ENCODE assay signal across 13 cellular contexts in genomic region chr2:230234845-230235244, GRCh38. TPM values are rescaled to one million over a fixed set of nuclear protein-coding genes. Genes with fewer than 3 reads are reported as not detected.
DNase-seq lines count a peak whose midpoint lies in the region; ATAC-seq, FAIRE-seq and TF ChIP-seq lines count a peak whose summit lies in the region.
"Had no signal": no experiment of that assay in that cellular context is flagged by ENCODE, and none has a peak within 500 bp of the region (broad histone marks: within the 10 kb centered on the region; RNA-seq: fewer than 3 reads in every experiment).

No MANE protein-coding gene starts in this region.

- H3K9me3 ChIP-seq in T-helper 17 cell (ENCODE audit: control insufficient read depth, low read length, poor library complexity, severe bottlenecking), result no peaks in the 10 kb centered on the region
- peaks cover 10% of the 10 kb centered on the region; the same call in 1 of the 2 replicates for H3K9me3 ChIP-seq in HepG2 (ENCODE audit: low read length)
- no peaks in the 10 kb centered on the region for H3K9me3 ChIP-seq in prostate gland
- H3K9me3 ChIP-seq: testis had no signal

- H3K27ac Mint-ChIP-seq in T-helper 17 cell, result peak overlapping the region; percentile 84
- peak overlapping the region; percentile 91 for H3K27ac Mint-ChIP-seq in stimulated activated naive B cell treated with anti-CD40 and anti-IgM and Interleukin-4, amounts not matched to agents 10 μg/mL and 1 μg/mL and 100 μg/mL, for 72 hours

- peaks cover 16% of the 10 kb centered on the region for H3K9me3 Mint-ChIP-seq in activated T-cell treated with anti-CD3 and anti-CD28 coated beads, Interleukin-2, amount 50 U/mL, for 4 hours
- peaks cover 3 to 5% of the 10 kb centered on the region in 2 donors for H3K9me3 Mint-ChIP-seq in stimulated activated naive B cell treated with anti-CD40 and anti-IgM and Interleukin-4, amounts not matched to agents 10 μg/mL and 1 μg/mL and 100 μg/mL, for 72 hours

- H3K4me1 ChIP-seq in HepG2 (ENCODE audit: insufficient read depth, low read length), result no peaks in the 10 kb centered on the region
- H3K4me1 ChIP-seq in prostate gland (replicated peaks), result no peaks in the 10 kb centered on the region
- H3K4me1 ChIP-seq: testis had no signal

- H3K4me3 Mint-ChIP-seq in activated T-cell treated with anti-CD3 and anti-CD28 coated beads, Interleukin-2, amount 50 U/mL, for 4 hours, result peak overlapping the region; percentile 9
- no peak overlapping the region for H3K4me3 Mint-ChIP-seq in T-helper 17 cell
- peak overlapping the region; percentile 74 to 79 for H3K4me3 Mint-ChIP-seq in stimulated activated naive B cell treated with anti-CD40 and anti-IgM and Interleukin-4, amounts not matched to agents 10 μg/mL and 1 μg/mL and 100 μg/mL, for 72 hours

- ATAC-seq in activated T-cell treated with anti-CD3 and anti-CD28 coated beads, Interleukin-2, amount 50 U/mL, for 4 hours, result peak; percentile 74 to 91
- ATAC-seq in HG02588 (IDR thresholded peaks at IDR 0.05; ENCODE audit: unreplicated experiment), result peak; percentile 63
- ATAC-seq in T-helper 17 cell, result no peak
- ATAC-seq in stimulated activated naive B cell treated with anti-CD40 and anti-IgM and Interleukin-4, amounts not matched to agents 10 μg/mL and 1 μg/mL and 100 μg/mL, for 72 hours (replicated peaks), result peak; percentile 90 to 92
- no peak for ATAC-seq in HepG2
- ATAC-seq: left lung had no signal

- TF ChIP-seq POLR2A in HepG2 (IDR thresholded peaks at IDR 0.05; ENCODE audit: insufficient read depth in 1 of 2, low read depth in 2 of 2, low read length in 2 of 2), result no peak
- no peak for TF ChIP-seq POLR2A in prostate gland (IDR thresholded peaks at IDR 0.05)

- no peak for TF ChIP-seq RAD21 in HepG2 (CRISPR knock-in tag; IDR thresholded peaks at IDR 0.05)

- DNase-seq in activated T-cell treated with anti-CD3 and anti-CD28 coated beads, Interleukin-2, amount 50 U/mL, for 4 hours, result no peak
- DNase-seq in activated T-cell treated with anti-CD3 and anti-CD28 coated beads for 4 hours (no peak), T-helper 17 cell (no peak), HepG2 (ENCODE audit: low spot score) (no peak), prostate gland (ENCODE audit: low spot score) (no peak), inferior parietal cortex (ENCODE audit: extremely low spot score) (no peak)
- DNase-seq in stimulated activated naive B cell treated with anti-CD40 and anti-IgM and Interleukin-4, amounts not matched to agents 10 μg/mL and 1 μg/mL and 100 μg/mL, for 72 hours, result peak; percentile 19
- DNase-seq: cerebellar nuclear complex, left lung, NCI-H748 treated with DMSO at 0.1 percent for 48 hours, posterior cingulate gyrus, testis had no signal

- POLR2A ChIA-PET in HepG2 (lab: Yijun Ruan, JAX), result no interaction called here

- H3K4me3 ChIP-seq in HepG2 (replicated peaks in 1 of 3; ENCODE audit: insufficient read depth in 1 of 3, low read depth in 2 of 3, low read length in 3 of 3), result no peak overlapping the region
- H3K4me3 ChIP-seq in prostate gland, result no peak overlapping the region
- H3K4me3 ChIP-seq: left lung, testis had no signal

- 15% methylated on average over 3 of the region's 3 CpGs for WGBS in HepG2 (ENCODE audit: low lambda C conversion rate)
- WGBS in prostate gland, result 78% methylated on average over 3 of the region's 3 CpGs

- no peak overlapping the region for H3K4me2 ChIP-seq in HepG2 (ENCODE audit: low read depth, low read length)

- peaks cover 46% of the 10 kb centered on the region for H3K4me1 Mint-ChIP-seq in activated T-cell treated with anti-CD3 and anti-CD28 coated beads, Interleukin-2, amount 50 U/mL, for 4 hours (ENCODE audit: low read depth)
- H3K4me1 Mint-ChIP-seq in T-helper 17 cell, result peaks cover 26% of the 10 kb centered on the region
- H3K4me1 Mint-ChIP-seq in stimulated activated naive B cell treated with anti-CD40 and anti-IgM and Interleukin-4, amounts not matched to agents 10 μg/mL and 1 μg/mL and 100 μg/mL, for 72 hours, result peaks cover 34 to 58% of the 10 kb centered on the region in 2 donors

- no TSS peak for BruUV-seq in HepG2 (replicated peaks; lab: Mats Ljungman, UMichigan)

- in situ Hi-C loops in HepG2 (cut with HindIII; ENCODE audit: extremely low pct_ligation_motif_present, low pct_unique_long_range_greater_than_20kb), result no loop called here

- H3K9ac ChIP-seq in HepG2 (ENCODE audit: insufficient read depth, low read depth, low read length), result no peak overlapping the region

- no peaks in the 10 kb centered on the region for H4K20me1 ChIP-seq in HepG2 (ENCODE audit: insufficient read depth, low read length)

- intact Hi-C loops in HepG2 (cut with micrococcal nuclease; ENCODE audit: unreplicated experiment), result no loop called here
- intact Hi-C loops in prostate gland (cut with DNase I), result no loop called here

- FAIRE-seq in HepG2 (lab: Jason Lieb, UNC), result no peak

- no peaks in the 10 kb centered on the region for H3K27me3 Mint-ChIP-seq in activated T-cell treated with anti-CD3 and anti-CD28 coated beads, Interleukin-2, amount 50 U/mL, for 4 hours (ENCODE audit: low read depth)
- no peaks in the 10 kb centered on the region for H3K27me3 Mint-ChIP-seq in T-helper 17 cell
- no peaks in the 10 kb centered on the region for H3K27me3 Mint-ChIP-seq in stimulated activated naive B cell treated with anti-CD40 and anti-IgM and Interleukin-4, amounts not matched to agents 10 μg/mL and 1 μg/mL and 100 μg/mL, for 72 hours

- TF ChIP-seq CTCF in HepG2 (CRISPR knock-in tag; IDR thresholded peaks at IDR 0.05) (no peak), prostate gland (IDR thresholded peaks at IDR 0.05) (no peak)

- CTCF ChIA-PET in HepG2 (lab: Yijun Ruan, JAX; ENCODE audit: low intra/inter-chr PET ratio, low total read pairs), result no interaction called here

- peaks cover 70% of the 10 kb centered on the region for H3K36me3 Mint-ChIP-seq in activated T-cell treated with anti-CD3 and anti-CD28 coated beads, Interleukin-2, amount 50 U/mL, for 4 hours (ENCODE audit: insufficient read depth)
- peaks cover 20% of the 10 kb centered on the region for H3K36me3 Mint-ChIP-seq in T-helper 17 cell (ENCODE audit: low read depth)
- H3K36me3 Mint-ChIP-seq in stimulated activated naive B cell treated with anti-CD40 and anti-IgM and Interleukin-4, amounts not matched to agents 10 μg/mL and 1 μg/mL and 100 μg/mL, for 72 hours, result peaks cover 53 to 64% of the 10 kb centered on the region in 2 donors

- H3K27ac ChIP-seq in HepG2 (ENCODE audit: extremely low read length, insufficient read depth, low read length) (no peak overlapping the region), prostate gland (no peak overlapping the region)
- H3K27ac ChIP-seq: left lung, testis had no signal

- H3K79me2 ChIP-seq in HepG2 (ENCODE audit: insufficient read depth, low read length), result no peaks in the 10 kb centered on the region

- peaks cover 0 to 3% of the 10 kb centered on the region in 2 experiments; a peak in 1 of 5 replicates for H3K27me3 ChIP-seq in HepG2 (ENCODE audit: control insufficient read depth in 1 of 2, insufficient read depth in 2 of 2, low read length in 2 of 2)
- H3K27me3 ChIP-seq in prostate gland (replicated peaks; ENCODE audit: insufficient read depth), result no peaks in the 10 kb centered on the region
- H3K27me3 ChIP-seq: left lung, testis had no signal

- H2AFZ ChIP-seq in HepG2 (ENCODE audit: low read length), result no peak overlapping the region

- no peaks in the 10 kb centered on the region for H3K36me3 ChIP-seq in HepG2 (replicated peaks in 1 of 2; ENCODE audit: control insufficient read depth in 1 of 2, insufficient read depth in 2 of 2, low read length in 2 of 2)
- H3K36me3 ChIP-seq in prostate gland, result no peaks in the 10 kb centered on the region
- H3K36me3 ChIP-seq: left lung had no signal

- TF ChIP-seq EP300 in HepG2 (IDR thresholded peaks at IDR 0.05; ENCODE audit: low read depth in 2 of 2, low read length in 2 of 2), result no peak
- TF ChIP-seq EP300 in HepG2 (CRISPR knock-in tag; IDR thresholded peaks at IDR 0.05; ENCODE audit: borderline replicate concordance), result no peak

RNA-seq across cellular contexts. Expression of gene SP140, which starts 9.3 kb away (rescaled TPM):
- 10 to 100 TPM; 38.4 to 50.6 (median 43.9) TPM for total RNA-seq in activated T-cell treated with anti-CD3 and anti-CD28 coated beads, Interleukin-2, amount 50 U/mL, for 4 hours
- total RNA-seq in T-helper 17 cell (10 to 100 TPM; 67.2 to 68.2 TPM), HepG2 (2016; rRNA removed; fragmentation: Illumina TruSeq; extraction: Trizol) (0.79 and 0.80 TPM in 2 replicates), prostate gland (under 1 TPM in 1 of 2 donors, not detected in 1; 0.51 TPM)
- 0.26 and 0.91 TPM in 2 replicates for total RNA-seq in HepG2 (2016; cell fraction: cytosol; rRNA removed; fragmentation: Illumina TruSeq; extraction: Trizol; ENCODE audit: low read depth)
- total RNA-seq in HepG2 (2016; cell fraction: insoluble cytoplasmic fraction; rRNA removed; fragmentation: Illumina TruSeq; extraction: Trizol), result 1.1 TPM in 2 replicates
- total RNA-seq in HepG2 (2016; cell fraction: membrane; rRNA removed; fragmentation: Illumina TruSeq; extraction: Trizol), result 0.59 and 1.1 TPM in 2 replicates
- 2.0 and 2.6 TPM in 2 replicates for total RNA-seq in HepG2 (2016; cell fraction: nucleus; rRNA removed; fragmentation: Illumina TruSeq; extraction: Trizol)
- polyA plus RNA-seq in HepG2 (2011; rRNA removed), result 0.57 and 0.81 TPM in 2 replicates
- polyA plus RNA-seq in HepG2 (2011; cell fraction: cytosol; rRNA removed), result 0.52 and 0.86 TPM in 2 replicates
- polyA plus RNA-seq in HepG2 (2011; cell fraction: nucleus; rRNA removed), result 0.66 and 2.3 TPM in 2 replicates
- 1.2 and 1.9 TPM in 2 replicates for polyA plus RNA-seq in HepG2 (2012)
- polyA plus RNA-seq in HepG2 (2016; cell fraction: cytosol; fragmentation: Illumina TruSeq; extraction: Trizol; ENCODE audit: low read depth), result 0.40 and 0.55 TPM in 2 replicates
- 1.2 and 2.0 TPM in 2 replicates for polyA plus RNA-seq in HepG2 (2016; cell fraction: insoluble cytoplasmic fraction; fragmentation: Illumina TruSeq; extraction: Trizol; ENCODE audit: low read depth)
- polyA plus RNA-seq in HepG2 (2016; cell fraction: membrane; fragmentation: Illumina TruSeq; extraction: Trizol; ENCODE audit: low read depth), result 0.56 and 0.97 TPM in 2 replicates
- 1.1 TPM in 1 of 2 replicates, not detected in the other for polyA plus RNA-seq in HepG2 (2016; cell fraction: nucleus; fragmentation: Illumina TruSeq; extraction: Trizol; ENCODE audit: insufficient read depth, low read depth)
- polyA minus RNA-seq in HepG2 (2011; rRNA and poly(A)+ RNA removed; ENCODE audit: low replicate concordance), result 1.4 TPM in 1 of 2 replicates, not detected in the other
- not detected in 2 replicates for polyA minus RNA-seq in HepG2 (2011; cell fraction: cytosol; rRNA and poly(A)+ RNA removed)
- polyA minus RNA-seq in HepG2 (2011; cell fraction: nucleus; rRNA and poly(A)+ RNA removed), result 1.5 and 5.7 TPM in 2 replicates

RNA-seq across cellular contexts. Expression of gene SP110, which starts 15.1 kb away (rescaled TPM):
- 10 to 100 TPM; 47.9 to 55.0 (median 49.1) TPM for total RNA-seq in activated T-cell treated with anti-CD3 and anti-CD28 coated beads, Interleukin-2, amount 50 U/mL, for 4 hours
- total RNA-seq in T-helper 17 cell, result 10 to 100 TPM; 72.5 to 77.1 TPM
- total RNA-seq in HepG2 (2016; rRNA removed; fragmentation: Illumina TruSeq; extraction: Trizol), result 9.8 and 10.4 TPM in 2 replicates
- total RNA-seq in HepG2 (2016; cell fraction: cytosol; rRNA removed; fragmentation: Illumina TruSeq; extraction: Trizol; ENCODE audit: low read depth), result 3.0 TPM in 2 replicates
- total RNA-seq in HepG2 (2016; cell fraction: insoluble cytoplasmic fraction; rRNA removed; fragmentation: Illumina TruSeq; extraction: Trizol), result 9.3 and 9.8 TPM in 2 replicates
- 5.2 and 5.4 TPM in 2 replicates for total RNA-seq in HepG2 (2016; cell fraction: membrane; rRNA removed; fragmentation: Illumina TruSeq; extraction: Trizol)
- 8.2 and 11.5 TPM in 2 replicates for total RNA-seq in HepG2 (2016; cell fraction: nucleus; rRNA removed; fragmentation: Illumina TruSeq; extraction: Trizol)
- polyA plus RNA-seq in HepG2 (2011; rRNA removed), result 7.9 and 9.7 TPM in 2 replicates
- polyA plus RNA-seq in HepG2 (2011; cell fraction: cytosol; rRNA removed), result 5.5 and 6.7 TPM in 2 replicates
- polyA plus RNA-seq in HepG2 (2011; cell fraction: nucleus; rRNA removed), result 6.9 and 13.0 TPM in 2 replicates
- polyA plus RNA-seq in HepG2 (2012), result 7.8 and 10.1 TPM in 2 replicates
- polyA plus RNA-seq in HepG2 (2016; cell fraction: cytosol; fragmentation: Illumina TruSeq; extraction: Trizol; ENCODE audit: low read depth), result 1.9 and 3.0 TPM in 2 replicates
- 9.8 and 13.4 TPM in 2 replicates for polyA plus RNA-seq in HepG2 (2016; cell fraction: insoluble cytoplasmic fraction; fragmentation: Illumina TruSeq; extraction: Trizol; ENCODE audit: low read depth)
- 3.2 and 3.9 TPM in 2 replicates for polyA plus RNA-seq in HepG2 (2016; cell fraction: membrane; fragmentation: Illumina TruSeq; extraction: Trizol; ENCODE audit: low read depth)
- polyA plus RNA-seq in HepG2 (2016; cell fraction: nucleus; fragmentation: Illumina TruSeq; extraction: Trizol; ENCODE audit: insufficient read depth, low read depth), result 14.4 and 14.6 TPM in 2 replicates
- 7.2 and 8.0 TPM in 2 replicates for polyA minus RNA-seq in HepG2 (2011; rRNA and poly(A)+ RNA removed; ENCODE audit: low replicate concordance)
- polyA minus RNA-seq in HepG2 (2011; cell fraction: cytosol; rRNA and poly(A)+ RNA removed), result 4.8 and 5.0 TPM in 2 replicates
- 18.9 and 26.6 TPM in 2 replicates for polyA minus RNA-seq in HepG2 (2011; cell fraction: nucleus; rRNA and poly(A)+ RNA removed)
- total RNA-seq in prostate gland, result 10 to 100 TPM; 26.5 to 39.3 TPM

Comparison
In these comparisons a context has a peak if more than half of its experiments do, and no peak if none do; other contexts are left out.
1. ATAC-seq: peak in activated T-cell treated with anti-CD3 and anti-CD28 coated beads, Interleukin-2, amount 50 U/mL, for 4 hours (2 of 2), HG02588 (single experiment) and stimulated activated naive B cell treated with anti-CD40 and anti-IgM and Interleukin-4, amounts not matched to agents 10 μg/mL and 1 μg/mL and 100 μg/mL, for 72 hours (2 of 2); none in T-helper 17 cell (single experiment) and HepG2 (single experiment).
2. RNA of gene SP140, which starts 9.3 kb away (total RNA-seq): 67.2 to 68.2 TPM in T-helper 17 cell and 38.4 to 50.6 TPM in activated T-cell treated with anti-CD3 and anti-CD28 coated beads, Interleukin-2, amount 50 U/mL, for 4 hours; 0.26 to 2.6 TPM in HepG2 and 0.51 TPM in prostate gland; every median in the first group is over 10 times any median in the second.